12 cellular contexts compared by ENCODE assay signal in the genomic region with DNA sequence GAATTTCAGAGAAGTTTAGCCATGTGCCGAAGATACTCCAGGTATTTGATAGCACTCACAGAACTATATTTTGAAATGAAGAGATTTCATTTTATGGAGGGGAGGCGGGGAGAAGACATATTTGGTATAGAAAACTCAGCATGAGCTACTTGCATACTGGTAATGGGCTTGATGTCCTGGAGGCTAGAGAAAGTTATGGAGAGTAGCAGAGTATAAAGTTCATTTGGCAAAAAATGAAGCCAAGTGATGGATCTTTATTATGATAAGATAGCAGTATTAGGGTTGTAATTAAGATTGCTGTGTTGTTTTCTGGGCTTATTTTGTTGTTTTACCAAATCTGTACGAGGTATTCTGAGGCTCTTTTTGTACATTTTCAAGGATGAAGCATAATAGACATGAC.
A peak's percentile ranks its signal among the peaks of the same experiment; 100 is the strongest.
DNase-seq lines count a peak whose midpoint lies in the region; FAIRE-seq and TF ChIP-seq lines count a peak whose summit lies in the region.
"Had no signal": no experiment of that assay in that cellular context is flagged by ENCODE, and none has a peak within 500 bp of the region (broad histone marks: within the 10 kb centered on the region; RNA-seq: fewer than 3 reads in every experiment).

No MANE protein-coding gene starts in this region.

- POLR2A ChIA-PET in Caco-2 (lab: Charles Lee), result no interaction called here

- intact Hi-C loops in Caco-2 (cut with micrococcal nuclease; ENCODE audit: unreplicated experiment) (loop anchor here (2.0 to 10.0 kb wide), 5 partner anchors 122 to 1202 kb away; a partner anchor contains a TSS), posterior vena cava (cut with DNase I) (no loop called here)

- 95% methylated on average over 3 of the region's 3 CpGs for WGBS in hepatocyte (ENCODE audit: low lambda C conversion rate, missing lambda C conversion rate)
- WGBS in small intestine, 3 donors, result 77 to 87% (median 78%) methylated on average over 3 of the region's 3 CpGs

- H3K4me1 ChIP-seq in Caco-2, result peaks cover 22% of the 10 kb centered on the region
- peaks cover 14% of the 10 kb centered on the region for H3K4me1 ChIP-seq in hepatocyte (ENCODE audit: insufficient read depth)
- peaks cover 0 to 4% of the 10 kb centered on the region in 2 donors for H3K4me1 ChIP-seq in small intestine (ENCODE audit: control insufficient read depth in 2 of 2, insufficient read depth in 1 of 2, low read depth in 1 of 2, low read length in 1 of 2)

- H3K27me3 Mint-ChIP-seq in Caco-2 (ENCODE audit: insufficient read depth, unreplicated experiment) (no peaks in the 10 kb centered on the region), HFFc6 (ENCODE audit: insufficient read depth) (no peaks in the 10 kb centered on the region)
- H3K27me3 Mint-ChIP-seq: CD4-positive, alpha-beta T cell had no signal

- H2AFZ ChIP-seq in hepatocyte, result no peak overlapping the region

- H3K36me3 ChIP-seq in Caco-2 (ENCODE audit: control insufficient read depth, insufficient read depth, low read length) (no peaks in the 10 kb centered on the region), hepatocyte (replicated peaks; ENCODE audit: insufficient read depth, low read depth) (no peaks in the 10 kb centered on the region), small intestine (ENCODE audit: control insufficient read depth in 2 of 2, insufficient read depth in 2 of 2, low read length in 2 of 2) (no peaks in the 10 kb centered on the region)
- H3K36me3 ChIP-seq: BE2C had no signal

- no peaks in the 10 kb centered on the region for H4K20me1 ChIP-seq in hepatocyte (ENCODE audit: insufficient read depth, poor library complexity, severe bottlenecking)

- H3K36me3 Mint-ChIP-seq in Caco-2 (ENCODE audit: insufficient read depth, unreplicated experiment) (no peaks in the 10 kb centered on the region), HFFc6 (ENCODE audit: low read depth) (no peaks in the 10 kb centered on the region)

- no peak for DNase-seq in Caco-2
- DNase-seq in HFFc6, result no peak
- DNase-seq in hepatocyte (ENCODE audit: low spot score), result no peak
- DNase-seq in small intestine, result peak; percentile 22
- no peak for DNase-seq in posterior vena cava (ENCODE audit: low spot score)
- DNase-seq in AG08395 (ENCODE audit: low spot score), result no peak
- no peak for DNase-seq in HK-2 (ENCODE audit: unreplicated experiment)
- DNase-seq: BE2C; CD4-positive, alpha-beta T cell; DMS79; Right ventricle myocardium superior had no signal

- no peak for FAIRE-seq in small intestine (lab: Jason Lieb, UNC)

- H3K4me3 ChIP-seq in Caco-2 (ENCODE audit: low read depth, low read length) (no peak overlapping the region), hepatocyte (no peak overlapping the region), small intestine (ENCODE audit: low read depth in 1 of 2, low read length in 2 of 2) (no peak overlapping the region)

- TF ChIP-seq CTCF in Caco-2 (IDR thresholded peaks at IDR 0.05; ENCODE audit: insufficient read depth in 1 of 2, low read depth in 1 of 2, low read length in 1 of 2, severe bottlenecking in 1 of 2, unreplicated experiment in 1 of 2), result no peak
- TF ChIP-seq CTCF in HFFc6 (IDR thresholded peaks at IDR 0.05), result no peak
- no peak for TF ChIP-seq CTCF in hepatocyte (IDR thresholded peaks at IDR 0.05; ENCODE audit: poor library complexity)

- peaks cover 27% of the 10 kb centered on the region for H3K4me1 Mint-ChIP-seq in Caco-2 (ENCODE audit: low read depth, unreplicated experiment)
- peaks cover 88% of the 10 kb centered on the region for H3K4me1 Mint-ChIP-seq in HFFc6 (ENCODE audit: low read depth)

- no peaks in the 10 kb centered on the region for H3K79me2 ChIP-seq in hepatocyte

- H3K4me3 Mint-ChIP-seq in Caco-2 (ENCODE audit: unreplicated experiment) (no peak overlapping the region), HFFc6 (no peak overlapping the region)
- H3K4me3 Mint-ChIP-seq: CD4-positive, alpha-beta T cell had no signal

- H3K9me2 ChIP-seq in hepatocyte (replicated peaks; ENCODE audit: insufficient read depth), result no peaks in the 10 kb centered on the region

- CTCF ChIA-PET in Caco-2 (lab: Charles Lee), result interaction anchor here (0.7 to 1.2 kb wide), 3 partner anchors 13 to 1000 kb away, joined by 3 to 4 read pairs (median 3); no protein-coding TSS in a partner anchor

- H3K27me3 ChIP-seq in Caco-2 (replicated peaks; ENCODE audit: control insufficient read depth, insufficient read depth, low read length) (no peaks in the 10 kb centered on the region), hepatocyte (no peaks in the 10 kb centered on the region), small intestine (ENCODE audit: control insufficient read depth in 2 of 2, insufficient read depth in 2 of 2, low read length in 2 of 2) (no peaks in the 10 kb centered on the region)
- H3K27me3 ChIP-seq: BE2C had no signal

- no TSS peak for BruUV-seq in Caco-2 (replicated peaks; lab: Mats Ljungman, UMichigan)

- H3K9me3 ChIP-seq in Caco-2, result no peaks in the 10 kb centered on the region
- H3K9me3 ChIP-seq in hepatocyte (ENCODE audit: low read depth), result no peaks in the 10 kb centered on the region
- H3K9me3 ChIP-seq in small intestine (ENCODE audit: control insufficient read depth, low read depth), result no peaks in the 10 kb centered on the region
- H3K9me3 ChIP-seq: BE2C had no signal

- peak overlapping the region; percentile 3 for H3K27ac ChIP-seq in hepatocyte
- no peak overlapping the region for H3K27ac ChIP-seq in small intestine (ENCODE audit: low read depth in 1 of 2, low read length in 1 of 2)
- H3K27ac ChIP-seq: KMS-11 had no signal

- no peak overlapping the region for H3K4me2 ChIP-seq in hepatocyte
- H3K4me2 ChIP-seq: KMS-11 had no signal

- H3K27ac Mint-ChIP-seq in Caco-2 (ENCODE audit: unreplicated experiment) (peak overlapping the region; percentile 65), HFFc6 (peak overlapping the region; percentile 3; the same call in 1 of the 2 replicates)
- H3K27ac Mint-ChIP-seq: CD4-positive, alpha-beta T cell had no signal

- H3K9me3 Mint-ChIP-seq in Caco-2 (ENCODE audit: unreplicated experiment) (no peaks in the 10 kb centered on the region), HFFc6 (no peaks in the 10 kb centered on the region)
- H3K9me3 Mint-ChIP-seq: CD4-positive, alpha-beta T cell had no signal
